Comparison of ENCODE assay signal across 14 cellular contexts in genomic region chr6:144758602-144759001, GRCh38.
A peak's percentile ranks its signal among the peaks of the same experiment; 100 is the strongest.
DNase-seq lines count a peak whose midpoint lies in the region; ATAC-seq and TF ChIP-seq lines count a peak whose summit lies in the region.
"Had no signal": no experiment of that assay in that cellular context is flagged by ENCODE, and none has a peak within 500 bp of the region (broad histone marks: within the 10 kb centered on the region; RNA-seq: fewer than 3 reads in every experiment).

No MANE protein-coding gene starts in this region.

- H3K4me3 Mint-ChIP-seq in activated CD4-positive, alpha-beta memory T cell treated with anti-CD3 and anti-CD28 coated beads, Interleukin-2, amount 10 ng/mL, durations not matched to agents 7 days and 5 days, result no peak overlapping the region
- H3K4me3 Mint-ChIP-seq: dendritic cell treated with granulocyte-macrophage colony-stimulating factor and Interleukin-4, amounts not matched to agents 40 ng/mL and 50 ng/mL, for 4 days; WTC11 had no signal

- peaks cover 26% of the 10 kb centered on the region for H3K36me3 Mint-ChIP-seq in activated CD4-positive, alpha-beta memory T cell treated with anti-CD3 and anti-CD28 coated beads, Interleukin-2, amount 10 ng/mL, durations not matched to agents 7 days and 5 days (ENCODE audit: low read depth)

- peaks cover 17% of the 10 kb centered on the region for H3K36me3 ChIP-seq in GM23248 (ENCODE audit: low read depth)
- H3K36me3 ChIP-seq: thoracic aorta had no signal

- H3K4me1 Mint-ChIP-seq in activated CD4-positive, alpha-beta memory T cell treated with anti-CD3 and anti-CD28 coated beads, Interleukin-2, amount 10 ng/mL, durations not matched to agents 7 days and 5 days, result no peaks in the 10 kb centered on the region

- WGBS in GM23248 (ENCODE audit: low coverage in 1 of 2, low lambda C conversion rate in 2 of 2, missing lambda C conversion rate in 2 of 2), 2 experiments, result 86 to 89% methylated on average over 3 of the region's 3 CpGs

- no peaks in the 10 kb centered on the region for H3K9me2 ChIP-seq in GM23248 (ENCODE audit: insufficient read depth)

- no peak overlapping the region for H3K27ac ChIP-seq in GM23248
- H3K27ac ChIP-seq: BLaER1 treated with 17β-estradiol and CSF1 and Interleukin-3, amounts not matched to agents 10 nM and 100 nM; psoas muscle; thoracic aorta had no signal

- in situ Hi-C loops in GM23248 (cut with MboI), result no loop called here

- no peaks in the 10 kb centered on the region for H4K20me1 ChIP-seq in GM23248 (ENCODE audit: insufficient read depth)
- H4K20me1 ChIP-seq: BLaER1 treated with 17β-estradiol and CSF1 and Interleukin-3, amounts not matched to agents 10 nM and 100 nM had no signal

- H3K27me3 ChIP-seq in GM23248 (replicated peaks; ENCODE audit: insufficient read depth), result no peaks in the 10 kb centered on the region
- H3K27me3 ChIP-seq: BLaER1 treated with 17β-estradiol and CSF1 and Interleukin-3, amounts not matched to agents 10 nM and 100 nM had no signal

- CTCF ChIA-PET in activated CD4-positive, alpha-beta memory T cell treated with anti-CD3 and anti-CD28 coated beads, Interleukin-2, amount 10 ng/mL, durations not matched to agents 7 days and 5 days (lab: Charles Lee), result no interaction called here

- POLR2A ChIA-PET in activated CD4-positive, alpha-beta memory T cell treated with anti-CD3 and anti-CD28 coated beads, Interleukin-2, amount 10 ng/mL, durations not matched to agents 7 days and 5 days (lab: Charles Lee), result no interaction called here

- no peak overlapping the region for H3K9ac ChIP-seq in GM23248
- H3K9ac ChIP-seq: BLaER1 treated with 17β-estradiol and CSF1 and Interleukin-3, amounts not matched to agents 10 nM and 100 nM had no signal

- no peak for TF ChIP-seq CTCF in epithelial cell of esophagus (IDR thresholded peaks at IDR 0.05; ENCODE audit: insufficient read depth, low read depth, low read length, missing control alignments)

- DNase-seq in DMS53 (lab: John Stamatoyannopoulos, UW) (peak; percentile 65), GM23248 (peak; percentile 12), NCI-H69 (lab: John Stamatoyannopoulos, UW) (peak; percentile 82), epithelial cell of esophagus (ENCODE audit: low read depth) (peak; percentile 72), SKM-1 (lab: John Stamatoyannopoulos, UW; ENCODE audit: unreplicated experiment) (no peak), activated gamma-delta T cell treated with Interleukin-2 at 50 U/mL for 16 hours (no peak)
- DNase-seq in activated CD4-positive, alpha-beta memory T cell treated with anti-CD3 and anti-CD28 coated beads, Interleukin-2, amount 10 ng/mL, durations not matched to agents 7 days and 5 days, result no peak
- DNase-seq: activated naive CD4-positive, alpha-beta T cell; psoas muscle had no signal

- H3K27ac Mint-ChIP-seq in activated CD4-positive, alpha-beta memory T cell treated with anti-CD3 and anti-CD28 coated beads, Interleukin-2, amount 10 ng/mL, durations not matched to agents 7 days and 5 days, result no peak overlapping the region
- H3K27ac Mint-ChIP-seq: dendritic cell treated with granulocyte-macrophage colony-stimulating factor and Interleukin-4, amounts not matched to agents 40 ng/mL and 50 ng/mL, for 4 days; WTC11 had no signal

- no peak overlapping the region for H3K4me2 ChIP-seq in GM23248 (ENCODE audit: unreplicated experiment)
- H3K4me2 ChIP-seq: BLaER1 treated with 17β-estradiol and CSF1 and Interleukin-3, amounts not matched to agents 10 nM and 100 nM had no signal

- H3K9me3 Mint-ChIP-seq in activated CD4-positive, alpha-beta memory T cell treated with anti-CD3 and anti-CD28 coated beads, Interleukin-2, amount 10 ng/mL, durations not matched to agents 7 days and 5 days, result no peaks in the 10 kb centered on the region
- H3K9me3 Mint-ChIP-seq: dendritic cell treated with granulocyte-macrophage colony-stimulating factor and Interleukin-4, amounts not matched to agents 40 ng/mL and 50 ng/mL, for 4 days; WTC11 had no signal

- H3K27me3 Mint-ChIP-seq in activated CD4-positive, alpha-beta memory T cell treated with anti-CD3 and anti-CD28 coated beads, Interleukin-2, amount 10 ng/mL, durations not matched to agents 7 days and 5 days, result no peaks in the 10 kb centered on the region
- H3K27me3 Mint-ChIP-seq: dendritic cell treated with granulocyte-macrophage colony-stimulating factor and Interleukin-4, amounts not matched to agents 40 ng/mL and 50 ng/mL, for 4 days had no signal

- H3K79me2 ChIP-seq in GM23248 (ENCODE audit: insufficient read depth), result no peaks in the 10 kb centered on the region

- no peak overlapping the region for H2AFZ ChIP-seq in GM23248

- no peaks in the 10 kb centered on the region for H3K9me3 ChIP-seq in GM23248 (ENCODE audit: low read depth)
- H3K9me3 ChIP-seq: BLaER1 treated with 17β-estradiol and CSF1 and Interleukin-3, amounts not matched to agents 10 nM and 100 nM; psoas muscle; thoracic aorta had no signal

- no peak for ATAC-seq in HG02970 (IDR thresholded peaks at IDR 0.05; ENCODE audit: low FRiP score, unreplicated experiment)
- ATAC-seq: WTC11 had no signal

- no peaks in the 10 kb centered on the region for H3F3A ChIP-seq in GM23248 (ENCODE audit: insufficient read depth)

- no peak overlapping the region for H3K4me3 ChIP-seq in GM23248
- H3K4me3 ChIP-seq in epithelial cell of esophagus (ENCODE audit: low read length), result no peak overlapping the region
- H3K4me3 ChIP-seq: BLaER1 treated with 17β-estradiol and CSF1 and Interleukin-3, amounts not matched to agents 10 nM and 100 nM; psoas muscle; thoracic aorta had no signal

- no peaks in the 10 kb centered on the region for H3K4me1 ChIP-seq in GM23248 (ENCODE audit: insufficient read depth)
- H3K4me1 ChIP-seq: psoas muscle had no signal

Comparison
In these comparisons a context has a peak if more than half of its experiments do, and no peak if none do; other contexts are left out.
1. DNase-seq: peak in DMS53 (single experiment), GM23248 (single experiment), NCI-H69 (single experiment) and epithelial cell of esophagus (single experiment); none in SKM-1 (single experiment), activated CD4-positive, alpha-beta memory T cell treated with anti-CD3 and anti-CD28 coated beads, Interleukin-2, amount 10 ng/mL, durations not matched to agents 7 days and 5 days (single experiment) and activated gamma-delta T cell treated with Interleukin-2 at 50 U/mL for 16 hours (single experiment).